ENCODE assay signal across 39 cellular contexts in the genomic region with DNA sequence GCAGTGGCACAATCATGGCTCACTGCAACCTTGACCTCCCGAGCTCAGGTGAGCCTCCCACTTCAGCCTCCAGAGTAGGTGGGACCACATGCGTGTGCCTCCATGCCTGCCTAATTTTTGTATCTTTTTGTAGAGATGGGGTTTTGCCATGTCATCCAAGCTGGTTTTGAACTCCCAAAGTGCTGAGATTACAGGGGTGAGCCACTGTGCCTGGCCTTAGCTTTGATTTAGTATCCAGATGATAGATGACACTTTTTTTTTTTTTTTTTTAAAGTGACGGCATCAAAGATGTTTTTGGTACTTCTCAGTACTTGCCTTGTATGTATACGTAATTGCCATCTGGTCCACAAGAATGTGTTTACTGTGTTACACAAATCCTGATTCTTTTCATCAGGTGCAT. TPM values are rescaled to one million over a fixed set of nuclear protein-coding genes. Genes with fewer than 3 reads are reported as not detected.
"Had no signal": no experiment of that assay in that cellular context is flagged by ENCODE, and none has a peak within 500 bp of the region (broad histone marks: within the 10 kb centered on the region; RNA-seq: fewer than 3 reads in every experiment).

No MANE protein-coding gene starts in this region.

- H3K9me3 Mint-ChIP-seq: activated B cell treated with CpG ODN at 0.5 μM for 24 hours; activated CD4-positive, alpha-beta memory T cell treated with anti-CD3 and anti-CD28 coated beads for 36 hours; activated CD4-positive, alpha-beta T cell treated with anti-CD3 and anti-CD28 coated beads, Interleukin-2, amount 10 ng/mL, durations not matched to agents 24 days and 14 days; activated CD8-positive, alpha-beta T cell treated with anti-CD3 and anti-CD28 coated beads for 36 hours; activated naive CD4-positive, alpha-beta T cell treated with anti-CD3 and anti-CD28 coated beads for 36 hours; activated naive CD4-positive, alpha-beta T cell treated with anti-CD3 and anti-CD28 coated beads, Interleukin-2, amount 50 U/mL, for 72 hours; activated naive CD8-positive, alpha-beta T cell treated with anti-CD3 and anti-CD28 coated beads for 36 hours; activated T-cell treated with anti-CD3 and anti-CD28 coated beads, Interleukin-2, amount 50 U/mL, for 4 hours; activated T-cell treated with anti-CD3 and anti-CD28 coated beads, Interleukin-2, amount 50 U/mL, for 72 hours; activated T-helper 1 cell treated with anti-CD3 and anti-CD28 coated beads, Interleukin-12 subunit alpha, Interleukin-12 subunit beta, Interleukin-2, Interleukin-4 antibody, amounts not matched to agents 30 ng/mL and 10 ng/mL and 1 ng/mL, durations not matched to agents 14 hours and 24 hours and 36 hours; activated T-helper 17 cell treated with anti-CD3 and anti-CD28 coated beads, Interleukin-2, amount 50 U/mL, for 72 hours; T-helper 1 cell treated with Interleukin-12 subunit alpha and Interleukin-12 subunit beta and Interleukin-4 antibody, amounts not matched to agents 30 μg/mL and 1 μg/mL, for 36 hours; T-helper 2 cell treated with Interferon-gamma antibody and Interleukin-4, amounts not matched to agents 5 μg/mL and 100 μg/mL, for 36 hours had no signal

- H3K4me1 Mint-ChIP-seq: activated B cell treated with CpG ODN at 0.5 μM for 24 hours; activated CD4-positive, alpha-beta T cell treated with anti-CD3 and anti-CD28 coated beads, Interleukin-2, amount 10 ng/mL, durations not matched to agents 24 days and 14 days; activated naive CD8-positive, alpha-beta T cell treated with anti-CD3 and anti-CD28 coated beads for 36 hours; activated T-helper 17 cell treated with anti-CD3 and anti-CD28 coated beads, Interleukin-2, amount 50 U/mL, for 72 hours had no signal

- DNase-seq: activated B cell treated with CpG ODN at 0.5 μM for 24 hours; activated CD4-positive, alpha-beta memory T cell treated with anti-CD3 and anti-CD28 coated beads for 36 hours; activated CD4-positive, alpha-beta T cell treated with anti-CD3 and anti-CD28 coated beads for 4 hours; activated CD4-positive, alpha-beta T cell treated with anti-CD3 and anti-CD28 coated beads, Interleukin-2, amount 10 ng/mL, durations not matched to agents 24 days and 14 days; activated CD4-positive, alpha-beta T cell treated with anti-CD3 and anti-CD28 coated beads, Interleukin-2, amount 50 U/mL, for 1 hour; activated CD4-positive, alpha-beta T cell treated with anti-CD3 and anti-CD28 coated beads, Interleukin-2, amount 50 U/mL, for 4 hours; activated CD4-positive, CD25-positive, alpha-beta regulatory T cell treated with anti-CD3 and anti-CD28 coated beads, Interleukin-2, amount 50 U/mL, for 72 hours; activated CD8-positive, alpha-beta memory T cell treated with anti-CD3 and anti-CD28 coated beads, Interleukin-2, amount 50 U/mL, for 4 hours; activated CD8-positive, alpha-beta T cell treated with anti-CD3 and anti-CD28 coated beads for 36 hours; activated effector memory CD4-positive, alpha-beta T cell treated with anti-CD3 and anti-CD28 coated beads, Interleukin-2, amount 50 U/mL, for 16 hours; activated gamma-delta T cell treated with Interleukin-2 at 50 U/mL for 16 hours; activated naive CD4-positive, alpha-beta T cell; activated naive CD4-positive, alpha-beta T cell treated with anti-CD3 and anti-CD28 coated beads for 36 hours; activated naive CD4-positive, alpha-beta T cell treated with anti-CD3 and anti-CD28 coated beads, Interleukin-2, amount 50 U/mL, for 16 hours; activated naive CD8-positive, alpha-beta T cell treated with anti-CD3 and anti-CD28 coated beads for 36 hours; activated T-cell treated with anti-CD3 and anti-CD28 coated beads for 4 hours; activated T-cell treated with anti-CD3 and anti-CD28 coated beads, Interleukin-2, amount 50 U/mL, for 1 hour; activated T-cell treated with anti-CD3 and anti-CD28 coated beads, Interleukin-2, amount 50 U/mL, for 4 hours; activated T-cell treated with anti-CD3 and anti-CD28 coated beads, Interleukin-2, amount 50 U/mL, for 72 hours; adrenal gland; amniotic stem cell; aorta; body of pancreas; brain microvascular endothelial cell; central memory CD4-positive, alpha-beta T cell; T-helper 1 cell; T-helper 2 cell; T-helper 9 cell had no signal

- H3K27me3 ChIP-seq: adrenal gland, body of pancreas, brain microvascular endothelial cell, breast epithelium had no signal

- H3K27ac Mint-ChIP-seq: activated B cell treated with CpG ODN at 0.5 μM for 24 hours; activated CD4-positive, alpha-beta memory T cell treated with anti-CD3 and anti-CD28 coated beads for 36 hours; activated CD4-positive, alpha-beta T cell treated with anti-CD3 and anti-CD28 coated beads, Interleukin-2, amount 10 ng/mL, durations not matched to agents 24 days and 14 days; activated CD8-positive, alpha-beta T cell treated with anti-CD3 and anti-CD28 coated beads for 36 hours; activated naive CD4-positive, alpha-beta T cell treated with anti-CD3 and anti-CD28 coated beads for 36 hours; activated naive CD4-positive, alpha-beta T cell treated with anti-CD3 and anti-CD28 coated beads, Interleukin-2, amount 50 U/mL, for 72 hours; activated naive CD8-positive, alpha-beta T cell treated with anti-CD3 and anti-CD28 coated beads for 36 hours; activated T-cell treated with anti-CD3 and anti-CD28 coated beads, Interleukin-2, amount 50 U/mL, for 72 hours; activated T-helper 1 cell treated with anti-CD3 and anti-CD28 coated beads, Interleukin-12 subunit alpha, Interleukin-12 subunit beta, Interleukin-2, Interleukin-4 antibody, amounts not matched to agents 30 ng/mL and 10 ng/mL and 1 ng/mL, durations not matched to agents 14 hours and 24 hours and 36 hours; activated T-helper 17 cell treated with anti-CD3 and anti-CD28 coated beads, Interleukin-2, amount 50 U/mL, for 72 hours; T-helper 1 cell treated with Interleukin-12 subunit alpha and Interleukin-12 subunit beta and Interleukin-4 antibody, amounts not matched to agents 30 μg/mL and 1 μg/mL, for 36 hours; T-helper 2 cell treated with Interferon-gamma antibody and Interleukin-4, amounts not matched to agents 5 μg/mL and 100 μg/mL, for 36 hours had no signal

- H3K4me3 ChIP-seq: adrenal gland, body of pancreas, breast epithelium had no signal

- H3K4me3 Mint-ChIP-seq: activated B cell treated with CpG ODN at 0.5 μM for 24 hours; activated CD4-positive, alpha-beta memory T cell treated with anti-CD3 and anti-CD28 coated beads for 36 hours; activated CD4-positive, alpha-beta T cell treated with anti-CD3 and anti-CD28 coated beads, Interleukin-2, amount 10 ng/mL, durations not matched to agents 24 days and 14 days; activated CD8-positive, alpha-beta T cell treated with anti-CD3 and anti-CD28 coated beads for 36 hours; activated naive CD4-positive, alpha-beta T cell treated with anti-CD3 and anti-CD28 coated beads for 36 hours; activated naive CD8-positive, alpha-beta T cell treated with anti-CD3 and anti-CD28 coated beads for 36 hours; activated T-cell treated with anti-CD3 and anti-CD28 coated beads, Interleukin-2, amount 50 U/mL, for 4 hours; activated T-cell treated with anti-CD3 and anti-CD28 coated beads, Interleukin-2, amount 50 U/mL, for 72 hours; activated T-helper 1 cell treated with anti-CD3 and anti-CD28 coated beads, Interleukin-12 subunit alpha, Interleukin-12 subunit beta, Interleukin-2, Interleukin-4 antibody, amounts not matched to agents 30 ng/mL and 10 ng/mL and 1 ng/mL, durations not matched to agents 14 hours and 24 hours and 36 hours; activated T-helper 17 cell treated with anti-CD3 and anti-CD28 coated beads, Interleukin-2, amount 50 U/mL, for 72 hours; T-helper 1 cell treated with Interleukin-12 subunit alpha and Interleukin-12 subunit beta and Interleukin-4 antibody, amounts not matched to agents 30 μg/mL and 1 μg/mL, for 36 hours; T-helper 2 cell treated with Interferon-gamma antibody and Interleukin-4, amounts not matched to agents 5 μg/mL and 100 μg/mL, for 36 hours had no signal

- H3K9me3 ChIP-seq: adrenal gland, body of pancreas, breast epithelium had no signal

- FAIRE-seq: TTC549 had no signal

- H3K27ac ChIP-seq: adrenal gland, body of pancreas, brain microvascular endothelial cell, breast epithelium, VCaP had no signal

- H3K4me1 ChIP-seq: adrenal gland, body of pancreas, breast epithelium had no signal

- H3K27me3 Mint-ChIP-seq: activated B cell treated with CpG ODN at 0.5 μM for 24 hours; activated CD4-positive, alpha-beta memory T cell treated with anti-CD3 and anti-CD28 coated beads for 36 hours; activated CD4-positive, alpha-beta T cell treated with anti-CD3 and anti-CD28 coated beads, Interleukin-2, amount 10 ng/mL, durations not matched to agents 24 days and 14 days; activated CD8-positive, alpha-beta T cell treated with anti-CD3 and anti-CD28 coated beads for 36 hours; activated naive CD8-positive, alpha-beta T cell treated with anti-CD3 and anti-CD28 coated beads for 36 hours; activated T-helper 17 cell treated with anti-CD3 and anti-CD28 coated beads, Interleukin-2, amount 50 U/mL, for 72 hours had no signal

- ATAC-seq: activated CD8-positive, alpha-beta T cell treated with anti-CD3 and anti-CD28 coated beads for 36 hours; activated naive CD4-positive, alpha-beta T cell treated with anti-CD3 and anti-CD28 coated beads, Interleukin-2, amount 50 U/mL, for 72 hours; activated T-cell treated with anti-CD3 and anti-CD28 coated beads, Interleukin-2, amount 50 U/mL, for 4 hours; activated T-cell treated with anti-CD3 and anti-CD28 coated beads, Interleukin-2, amount 50 U/mL, for 72 hours; activated T-helper 17 cell treated with anti-CD3 and anti-CD28 coated beads, Interleukin-2, amount 50 U/mL, for 72 hours; body of pancreas had no signal

RNA-seq across cellular contexts. Expression of gene LDHAL6A, which starts 23.4 kb away (rescaled TPM):
- total RNA-seq: activated B cell treated with CpG ODN at 0.5 μM for 24 hours; activated CD4-positive, alpha-beta T cell treated with anti-CD3 and anti-CD28 coated beads, Interleukin-2, amount 10 ng/mL, durations not matched to agents 24 days and 14 days; activated CD8-positive, alpha-beta memory T cell treated with anti-CD3 and anti-CD28 coated beads for 36 hours; activated CD8-positive, alpha-beta T cell treated with anti-CD3 and anti-CD28 coated beads for 36 hours; activated naive CD4-positive, alpha-beta T cell treated with anti-CD3 and anti-CD28 coated beads, Interleukin-2, amount 50 U/mL, for 72 hours; activated naive CD8-positive, alpha-beta T cell treated with anti-CD3 and anti-CD28 coated beads for 36 hours; activated T-cell treated with anti-CD3 and anti-CD28 coated beads, Interleukin-2, amount 50 U/mL, for 4 hours; activated T-cell treated with anti-CD3 and anti-CD28 coated beads, Interleukin-2, amount 50 U/mL, for 72 hours; activated T-helper 1 cell treated with anti-CD3 and anti-CD28 coated beads, Interleukin-12 subunit alpha, Interleukin-12 subunit beta, Interleukin-2, Interleukin-4 antibody, amounts not matched to agents 30 ng/mL and 10 ng/mL and 1 ng/mL, durations not matched to agents 14 hours and 24 hours and 36 hours; activated T-helper 17 cell treated with anti-CD3 and anti-CD28 coated beads, Interleukin-2, amount 50 U/mL, for 72 hours; adrenal gland; aorta; astrocyte; body of pancreas; breast epithelium; cardiac septum had no signal
- polyA plus RNA-seq: aorta had no signal
